15 cellular contexts compared by ENCODE assay signal in the genomic region with DNA sequence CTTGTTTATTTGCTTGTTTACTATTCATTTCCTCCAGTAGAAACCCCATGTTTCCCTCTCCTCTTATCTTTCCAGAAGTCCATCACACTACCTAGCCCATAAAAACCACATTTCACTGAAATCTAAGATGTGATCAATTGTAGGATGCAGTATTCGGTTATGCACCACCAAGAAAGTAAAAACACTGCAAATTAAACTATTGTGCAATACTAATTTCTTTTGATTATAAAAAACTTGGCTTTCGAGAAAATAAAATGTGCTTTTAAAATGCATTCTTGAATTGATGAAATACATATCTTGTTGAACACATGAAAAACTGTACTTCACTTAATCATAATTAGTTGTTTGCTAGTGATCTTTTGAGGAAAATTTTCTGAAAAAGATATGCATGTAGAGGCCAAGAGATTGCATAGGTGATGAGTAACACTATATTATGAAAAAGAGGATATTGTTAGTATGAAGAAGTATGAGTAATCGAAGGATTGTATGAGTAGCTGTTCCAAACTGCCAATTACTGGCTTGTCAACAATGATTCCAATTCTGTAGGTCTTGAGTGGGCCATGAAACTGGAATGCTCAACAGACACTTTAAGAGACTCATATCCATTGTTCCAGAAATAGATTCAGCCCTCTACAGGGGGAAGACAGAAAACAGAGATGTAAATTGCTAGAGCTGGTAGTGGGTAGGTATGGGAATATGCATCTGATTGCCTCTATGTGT.
DNase-seq lines count a peak whose midpoint lies in the region; ATAC-seq and TF ChIP-seq lines count a peak whose summit lies in the region.
"Had no signal": no experiment of that assay in that cellular context is flagged by ENCODE, and none has a peak within 500 bp of the region (broad histone marks: within the 10 kb centered on the region; RNA-seq: fewer than 3 reads in every experiment).

No MANE protein-coding gene starts in this region.

- no peak overlapping the region for H3K4ac ChIP-seq in IMR-90 (ENCODE audit: low read depth, low read length)

- H3K4me3 ChIP-seq in IMR-90 (ENCODE audit: insufficient read depth, low read depth, low read length) = no peak overlapping the region
- H3K4me3 ChIP-seq in adipocyte (ENCODE audit: low read length) = no peak overlapping the region
- H3K4me3 ChIP-seq: BLaER1 treated with 17β-estradiol and CSF1 and Interleukin-3, amounts not matched to agents 10 nM and 100 nM; thyroid gland had no signal

- H3K9ac ChIP-seq in IMR-90 (ENCODE audit: low read depth, low read length) (no peak overlapping the region), adipocyte (ENCODE audit: low read length) (no peak overlapping the region)
- H3K9ac ChIP-seq: BLaER1 treated with 17β-estradiol and CSF1 and Interleukin-3, amounts not matched to agents 10 nM and 100 nM had no signal

- no peak overlapping the region for H2AFZ ChIP-seq in IMR-90 (replicated peaks; ENCODE audit: low read length, poor library complexity)

- in situ Hi-C loops in IMR-90 (cut with MboI; ENCODE audit: low sequenced_read_pairs) = no loop called here

- peak; percentile 69; the same call in 1 of the 2 replicates for ATAC-seq in IMR-90 (ENCODE audit: low read depth)
- no peak for ATAC-seq in HG03521 (IDR thresholded peaks at IDR 0.05; ENCODE audit: unreplicated experiment)
- ATAC-seq: naive thymus-derived CD4-positive, alpha-beta T cell; WTC11 had no signal

- H3K9me3 ChIP-seq in IMR-90 (ENCODE audit: control insufficient read depth, insufficient read depth, low read length) (peaks cover 2% of the 10 kb centered on the region; the same call in 1 of the 2 replicates), adipocyte (ENCODE audit: control insufficient read depth, low read length) (no peaks in the 10 kb centered on the region)
- H3K9me3 ChIP-seq: thyroid gland had no signal

- peaks cover 41 to 56% of the 10 kb centered on the region in 2 experiments for H3K79me1 ChIP-seq in IMR-90 (ENCODE audit: low read depth in 1 of 2, low read length in 2 of 2)

- H3K23ac ChIP-seq in IMR-90 (ENCODE audit: low read depth, low read length) = 0 out of 2 replicates have a peak overlapping the region, but pooled peaks have one; percentile 12

- no peak for TF ChIP-seq RAD21 in IMR-90 (IDR thresholded peaks at IDR 0.05; ENCODE audit: low read length)

- H3K36me3 ChIP-seq in IMR-90 (ENCODE audit: control insufficient read depth, insufficient read depth, low read length) (peaks cover 10% of the 10 kb centered on the region), adipocyte (ENCODE audit: control insufficient read depth, insufficient read depth, low read length, severe bottlenecking) (peaks cover 16% of the 10 kb centered on the region)
- H3K36me3 ChIP-seq: BLaER1 treated with 17β-estradiol and CSF1 and Interleukin-3, amounts not matched to agents 10 nM and 100 nM; thyroid gland had no signal

- no peak overlapping the region for H4K5ac ChIP-seq in IMR-90 (ENCODE audit: low read depth, low read length)

- H2AK9ac ChIP-seq in IMR-90 (replicated peaks; ENCODE audit: low read depth, low read length, poor library complexity) = no peak overlapping the region

- H3K56ac ChIP-seq in IMR-90 (ENCODE audit: extremely low read depth, insufficient read depth, low read length) = no peak overlapping the region

- H2BK15ac ChIP-seq in IMR-90 (ENCODE audit: low read depth, low read length) = 0 out of 3 replicates have a peak overlapping the region, but pooled peaks have one; percentile 1

- intact Hi-C loops in IMR-90 (cut with micrococcal nuclease) = no loop called here

- no peak for TF ChIP-seq POLR2A in IMR-90 (IDR thresholded peaks at IDR 0.05; ENCODE audit: low read depth, low read length)

- no CpG with 5 or more reads among the region's 3 CpGs for WGBS in IMR-90 (ENCODE audit: extremely low coverage in 2 of 2, insufficient read length in 1 of 2), 2 experiments

- peak overlapping the region; percentile 32 for H2BK5ac ChIP-seq in IMR-90 (ENCODE audit: low read depth, low read length, poor library complexity, severe bottlenecking)

- POLR2A ChIA-PET in IMR-90 (lab: Charles Lee; ENCODE audit: unreplicated experiment) = no interaction called here

- peaks cover 8% of the 10 kb centered on the region; the same call in 1 of the 2 replicates for H3K9me1 ChIP-seq in IMR-90 (ENCODE audit: insufficient read depth, low read length)

- H3K4me1 ChIP-seq in IMR-90 (ENCODE audit: control insufficient read depth, insufficient read depth, low read length) = peaks cover 3% of the 10 kb centered on the region; the same call in 1 of the 2 replicates
- H3K4me1 ChIP-seq in adipocyte (ENCODE audit: control insufficient read depth, insufficient read depth, low read length) = peaks cover 10% of the 10 kb centered on the region
- H3K4me1 ChIP-seq: BLaER1 treated with 17β-estradiol and CSF1 and Interleukin-3, amounts not matched to agents 10 nM and 100 nM had no signal

- H3K18ac ChIP-seq in IMR-90 (ENCODE audit: low read depth, low read length) = peak overlapping the region; percentile 47; the same call in 1 of the 2 replicates

- no peak overlapping the region for H2BK120ac ChIP-seq in IMR-90 (ENCODE audit: low read depth, low read length)

- H2AK5ac ChIP-seq in IMR-90 (ENCODE audit: low read depth, low read length) = no peak overlapping the region

- CTCF ChIA-PET in IMR-90 (lab: Yijun Ruan, JAX) = no interaction called here

- DNase-seq in AG20443 (ENCODE audit: low spot score) (peak; percentile 15), IMR-90 (peak; percentile 83), adipocyte (ENCODE audit: low read depth) (peak; percentile 19), foreskin melanocyte (peak; percentile 64), NCI-H526 (lab: John Stamatoyannopoulos, UW) (no peak), GOT3 (lab: John Stamatoyannopoulos, UW) (no peak)
- DNase-seq in stimulated activated naive CD4-positive, alpha-beta T cell treated with Interleukin-2 at 50 U/mL for 16 hours (lab: John Stamatoyannopoulos, UW) = no peak
- DNase-seq: hypothalamus; naive thymus-derived CD4-positive, alpha-beta T cell; OCI-M1; stimulated activated CD4-positive, alpha-beta T cell treated with anti-CD3 and anti-CD28 coated beads, Interleukin-1b, Interleukin-23, amount 100 ng/mL, for 48 hours; thyroid gland had no signal

- H3K27ac ChIP-seq in IMR-90 (ENCODE audit: insufficient read depth, low read length) = no peak overlapping the region
- H3K27ac ChIP-seq: BLaER1 treated with 17β-estradiol and CSF1 and Interleukin-3, amounts not matched to agents 10 nM and 100 nM; thyroid gland had no signal

- dilution Hi-C loops in IMR-90 (cut with HindIII; ENCODE audit: low sequenced_read_pairs, unreplicated experiment) = no loop called here

- H3K27me3 ChIP-seq in IMR-90 (ENCODE audit: control insufficient read depth, insufficient read depth, low read length) = no peaks in the 10 kb centered on the region
- no peaks in the 10 kb centered on the region for H3K27me3 ChIP-seq in adipocyte (replicated peaks; ENCODE audit: control insufficient read depth, insufficient read depth, low read length)
- H3K27me3 ChIP-seq: BLaER1 treated with 17β-estradiol and CSF1 and Interleukin-3, amounts not matched to agents 10 nM and 100 nM; thyroid gland had no signal

- BruUV-seq in IMR-90 (replicated peaks; lab: Mats Ljungman, UMichigan) = no TSS peak

- no peak overlapping the region for H2BK20ac ChIP-seq in IMR-90 (ENCODE audit: low read depth, low read length)

- no peak overlapping the region; the same call in 1 of the 2 replicates for H3K4me2 ChIP-seq in IMR-90 (ENCODE audit: low read depth, low read length)
- H3K4me2 ChIP-seq: BLaER1 treated with 17β-estradiol and CSF1 and Interleukin-3, amounts not matched to agents 10 nM and 100 nM had no signal

- H3K14ac ChIP-seq in IMR-90 (replicated peaks; ENCODE audit: low read depth, low read length) = peak overlapping the region; percentile 1; the same call in 1 of the 2 replicates

- TF ChIP-seq CTCF in IMR-90 (conservative IDR thresholded peaks at IDR 0.05; ENCODE audit: low read depth, low read length) = no peak

- H4K20me1 ChIP-seq in IMR-90 (ENCODE audit: insufficient read depth, low read length) = peaks cover 23% of the 10 kb centered on the region; the same call in 1 of the 2 replicates
- H4K20me1 ChIP-seq: BLaER1 treated with 17β-estradiol and CSF1 and Interleukin-3, amounts not matched to agents 10 nM and 100 nM had no signal

- H4K91ac ChIP-seq in IMR-90 (ENCODE audit: insufficient read depth, low read depth, low read length) = no peak overlapping the region

- H4K8ac ChIP-seq in IMR-90 (ENCODE audit: low read depth in 2 of 2, low read length in 2 of 2) = no peak overlapping the region

TF ChIP-seq in IMR-90, 13 proteins besides CTCF, POLR2A, EP300 and RAD21:
- TF ChIP-seq CEBPB (IDR thresholded peaks at IDR 0.05; ENCODE audit: low read depth, low read length) = peak; percentile 95
- TF ChIP-seq FOS (IDR thresholded peaks at IDR 0.05; ENCODE audit: low read depth, low read length) = peak; percentile 59
- no peak for TF ChIP-seq USF2 (IDR thresholded peaks at IDR 0.05; ENCODE audit: low read depth, low read length)
TF ChIP-seq in IMR-90: peak in this region for 2.

Comparison
In these comparisons a context has a peak if more than half of its experiments do, and no peak if none do; other contexts are left out.
1. DNase-seq: peak in AG20443 (single experiment), IMR-90 (single experiment), adipocyte (single experiment) and foreskin melanocyte (single experiment); none in NCI-H526 (0 of 2), stimulated activated naive CD4-positive, alpha-beta T cell treated with Interleukin-2 at 50 U/mL for 16 hours (single experiment) and GOT3 (single experiment).